Comparison of ENCODE assay signal across 19 cellular contexts in the genomic region with DNA sequence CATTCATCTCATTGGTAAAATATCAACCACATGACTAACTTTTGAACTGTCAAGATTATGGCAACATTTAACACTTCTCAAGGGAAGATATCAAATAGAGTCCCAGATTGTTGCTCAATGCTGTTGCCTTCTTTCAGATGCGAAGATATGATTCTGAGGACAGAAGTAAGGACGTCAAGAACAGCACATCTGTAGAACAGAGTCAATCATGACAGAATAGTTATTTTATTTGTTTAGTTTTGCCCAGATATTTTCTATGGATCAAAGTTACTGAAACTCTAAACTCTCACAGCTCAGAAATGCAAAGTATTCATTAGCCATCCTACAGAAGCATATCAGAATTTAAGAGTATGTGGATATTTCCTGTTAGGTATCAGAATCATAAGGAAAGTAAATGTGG.
"Had no signal": no experiment of that assay in that cellular context is flagged by ENCODE, and none has a peak within 500 bp of the region (broad histone marks: within the 10 kb centered on the region; RNA-seq: fewer than 3 reads in every experiment).

No MANE protein-coding gene starts in this region.

- DNase-seq: activated CD4-positive, alpha-beta T cell treated with anti-CD3 and anti-CD28 coated beads, Interleukin-2, amount 50 U/mL, for 48 hours; activated CD4-positive, CD25-positive, alpha-beta regulatory T cell treated with anti-CD3 and anti-CD28 coated beads, Interleukin-2, amount 50 U/mL, for 72 hours; activated CD8-positive, alpha-beta memory T cell treated with anti-CD3 and anti-CD28 coated beads, Interleukin-2, amount 10 ng/mL, durations not matched to agents 7 days and 5 days; activated T-cell treated with anti-CD3 and anti-CD28 coated beads, Interleukin-2, amount 50 U/mL, for 4 hours; central memory CD4-positive, alpha-beta T cell; cortex of kidney; effector CD8-positive, alpha-beta T cell; head of caudate nucleus; mammary epithelial cell; mucosa of descending colon; naive thymus-derived CD8-positive, alpha-beta T cell; posterior cingulate gyrus; transverse colon had no signal

- H3K9me3 Mint-ChIP-seq: stimulated activated effector memory CD8-positive, alpha-beta T cell treated with anti-CD3 and anti-CD28 coated beads, Interleukin-12 subunit alpha, Interleukin-12 subunit beta, amount 100 ng/mL, for 72 hours had no signal

- H3K4me3 Mint-ChIP-seq: activated CD8-positive, alpha-beta memory T cell treated with anti-CD3 and anti-CD28 coated beads, Interleukin-2, amount 10 ng/mL, durations not matched to agents 7 days and 5 days; activated T-cell treated with anti-CD3 and anti-CD28 coated beads, Interleukin-2, amount 50 U/mL, for 4 hours; naive thymus-derived CD8-positive, alpha-beta T cell; stimulated activated effector memory CD8-positive, alpha-beta T cell treated with anti-CD3 and anti-CD28 coated beads, Interleukin-12 subunit alpha, Interleukin-12 subunit beta, amount 100 ng/mL, for 72 hours had no signal

- FAIRE-seq: islet of Langerhans had no signal

- H3K4me1 Mint-ChIP-seq: activated CD8-positive, alpha-beta memory T cell treated with anti-CD3 and anti-CD28 coated beads, Interleukin-2, amount 10 ng/mL, durations not matched to agents 7 days and 5 days; naive thymus-derived CD8-positive, alpha-beta T cell; stimulated activated effector memory CD8-positive, alpha-beta T cell treated with anti-CD3 and anti-CD28 coated beads, Interleukin-12 subunit alpha, Interleukin-12 subunit beta, amount 100 ng/mL, for 72 hours had no signal

- H3K27me3 Mint-ChIP-seq: activated CD8-positive, alpha-beta memory T cell treated with anti-CD3 and anti-CD28 coated beads, Interleukin-2, amount 10 ng/mL, durations not matched to agents 7 days and 5 days had no signal

- H3K27me3 ChIP-seq: foreskin keratinocyte, neutrophil, transverse colon had no signal

- H3K27ac ChIP-seq: epithelial cell of prostate, foreskin keratinocyte, neutrophil, transverse colon had no signal

- H3K36me3 Mint-ChIP-seq: activated CD8-positive, alpha-beta memory T cell treated with anti-CD3 and anti-CD28 coated beads, Interleukin-2, amount 10 ng/mL, durations not matched to agents 7 days and 5 days; naive thymus-derived CD8-positive, alpha-beta T cell; stimulated activated effector memory CD8-positive, alpha-beta T cell treated with anti-CD3 and anti-CD28 coated beads, Interleukin-12 subunit alpha, Interleukin-12 subunit beta, amount 100 ng/mL, for 72 hours had no signal

- H3K9me3 ChIP-seq: mucosa of descending colon, neutrophil, transverse colon had no signal

- H3K4me1 ChIP-seq: transverse colon had no signal

- H3K27ac Mint-ChIP-seq: activated CD8-positive, alpha-beta memory T cell treated with anti-CD3 and anti-CD28 coated beads, Interleukin-2, amount 10 ng/mL, durations not matched to agents 7 days and 5 days; naive thymus-derived CD8-positive, alpha-beta T cell; stimulated activated effector memory CD8-positive, alpha-beta T cell treated with anti-CD3 and anti-CD28 coated beads, Interleukin-12 subunit alpha, Interleukin-12 subunit beta, amount 100 ng/mL, for 72 hours had no signal

- H3K36me3 ChIP-seq: neutrophil, transverse colon had no signal

- H3K4me3 ChIP-seq: mucosa of descending colon, transverse colon had no signal

- ATAC-seq: activated CD8-positive, alpha-beta memory T cell treated with anti-CD3 and anti-CD28 coated beads, Interleukin-2, amount 10 ng/mL, durations not matched to agents 7 days and 5 days; activated T-cell treated with anti-CD3 and anti-CD28 coated beads, Interleukin-2, amount 50 U/mL, for 4 hours; foreskin keratinocyte; left lobe of liver; mucosa of descending colon; naive thymus-derived CD8-positive, alpha-beta T cell; stimulated activated effector memory CD8-positive, alpha-beta T cell treated with anti-CD3 and anti-CD28 coated beads, Interleukin-12 subunit alpha, Interleukin-12 subunit beta, amount 100 ng/mL, for 72 hours had no signal
